Comparison of ENCODE assay signal across 1 cellular context in genomic region chr7:100791881-100792666, GRCh38.
TF ChIP-seq lines count a peak whose summit lies in the region.

No MANE protein-coding gene starts in this region.

TF ChIP-seq in HepG2, 621 proteins besides CTCF, POLR2A, EP300 and RAD21 (continued from another document and continues in another):
- TF ChIP-seq ZNF687 (CRISPR knock-in tag; IDR thresholded peaks at IDR 0.05) = peak; percentile 50
- peak; percentile 55; the same call in 1 of the 2 replicates for TF ChIP-seq ZFX (CRISPR knock-in tag; IDR thresholded peaks at IDR 0.05; ENCODE audit: low read depth)
- 0 out of 2 replicates have a peak, but pooled peaks have one; percentile 18 for TF ChIP-seq HNRNPL (IDR thresholded peaks at IDR 0.05; ENCODE audit: low read depth, low read length)
- no peak for TF ChIP-seq NFAT5 (CRISPR knock-in tag; IDR thresholded peaks at IDR 0.05)
- TF ChIP-seq ZNF777 (CRISPR knock-in tag; IDR thresholded peaks at IDR 0.05) = no peak
- no peak for TF ChIP-seq ZNF580 (CRISPR knock-in tag; IDR thresholded peaks at IDR 0.05; ENCODE audit: borderline replicate concordance, low read depth)
- TF ChIP-seq SRY (CRISPR knock-in tag; IDR thresholded peaks at IDR 0.05) = 0 out of 2 replicates have a peak, but pooled peaks have one; percentile 28
- no peak for TF ChIP-seq ZNF512 (CRISPR knock-in tag; IDR thresholded peaks at IDR 0.05)
- no peak for TF ChIP-seq ZNF414 (CRISPR knock-in tag; IDR thresholded peaks at IDR 0.05)
- TF ChIP-seq NCOA2 (CRISPR knock-in tag; IDR thresholded peaks at IDR 0.05) = no peak
- TF ChIP-seq BCLAF1 (IDR thresholded peaks at IDR 0.05) = no peak
- no peak for TF ChIP-seq PRPF4 (IDR thresholded peaks at IDR 0.05; ENCODE audit: low read depth, low read length, poor library complexity, severe bottlenecking)
- TF ChIP-seq ZBTB7B (CRISPR knock-in tag; IDR thresholded peaks at IDR 0.05) = peak; percentile 79
- no peak for TF ChIP-seq HNRNPH1 (optimal IDR thresholded peaks at IDR 0.05; ENCODE audit: low read depth, low read length)
- no peak for TF ChIP-seq ZNF34 (CRISPR knock-in tag; IDR thresholded peaks at IDR 0.05; ENCODE audit: borderline replicate concordance)
- TF ChIP-seq ZNF691 (CRISPR knock-in tag; IDR thresholded peaks at IDR 0.05; ENCODE audit: borderline replicate concordance, low read depth) = 0 out of 2 replicates have a peak, but pooled peaks have one; percentile 56
- no peak for TF ChIP-seq ZNF124 (CRISPR knock-in tag; IDR thresholded peaks at IDR 0.05)
- TF ChIP-seq ERF (CRISPR knock-in tag; IDR thresholded peaks at IDR 0.05) = no peak
- no peak for TF ChIP-seq KAT8 (CRISPR knock-in tag; IDR thresholded peaks at IDR 0.05)
- no peak for TF ChIP-seq TEAD3 (CRISPR knock-in tag; optimal IDR thresholded peaks at IDR 0.05; ENCODE audit: borderline replicate concordance)
- TF ChIP-seq GATAD2A (CRISPR knock-in tag; IDR thresholded peaks at IDR 0.05) = peak; percentile 41; the same call in 1 of the 2 replicates
- no peak for TF ChIP-seq FOXA3 (CRISPR knock-in tag; IDR thresholded peaks at IDR 0.05)
- no peak for TF ChIP-seq HNF1B (CRISPR knock-in tag; IDR thresholded peaks at IDR 0.05)
- no peak for TF ChIP-seq TP53 (CRISPR knock-in tag; conservative IDR thresholded peaks at IDR 0.05)
- no peak for TF ChIP-seq ZFP37 (CRISPR knock-in tag; IDR thresholded peaks at IDR 0.05; ENCODE audit: borderline replicate concordance)
- peak; percentile 39; the same call in 1 of the 2 replicates for TF ChIP-seq THRA (CRISPR knock-in tag; IDR thresholded peaks at IDR 0.05; ENCODE audit: borderline replicate concordance)
- no peak for TF ChIP-seq SATB2 (CRISPR knock-in tag; IDR thresholded peaks at IDR 0.05)
- TF ChIP-seq ZNF441 (CRISPR knock-in tag; IDR thresholded peaks at IDR 0.05; ENCODE audit: borderline replicate concordance) = no peak
- TF ChIP-seq ZNF770 (CRISPR knock-in tag; IDR thresholded peaks at IDR 0.05) = peak; percentile 92
- TF ChIP-seq ZNF138 (CRISPR knock-in tag; IDR thresholded peaks at IDR 0.05; ENCODE audit: low read depth) = no peak
- no peak for TF ChIP-seq HOXA3 (CRISPR knock-in tag; IDR thresholded peaks at IDR 0.05)
- no peak for TF ChIP-seq TARDBP (CRISPR knock-in tag; IDR thresholded peaks at IDR 0.05)
- TF ChIP-seq TBL1XR1 (IDR thresholded peaks at IDR 0.05; ENCODE audit: borderline replicate concordance, low read length, partially characterized antibody) = no peak
- TF ChIP-seq ZNF121 (CRISPR knock-in tag; IDR thresholded peaks at IDR 0.05) = no peak
